1 cellular context compared by ENCODE assay signal in the genomic region with DNA sequence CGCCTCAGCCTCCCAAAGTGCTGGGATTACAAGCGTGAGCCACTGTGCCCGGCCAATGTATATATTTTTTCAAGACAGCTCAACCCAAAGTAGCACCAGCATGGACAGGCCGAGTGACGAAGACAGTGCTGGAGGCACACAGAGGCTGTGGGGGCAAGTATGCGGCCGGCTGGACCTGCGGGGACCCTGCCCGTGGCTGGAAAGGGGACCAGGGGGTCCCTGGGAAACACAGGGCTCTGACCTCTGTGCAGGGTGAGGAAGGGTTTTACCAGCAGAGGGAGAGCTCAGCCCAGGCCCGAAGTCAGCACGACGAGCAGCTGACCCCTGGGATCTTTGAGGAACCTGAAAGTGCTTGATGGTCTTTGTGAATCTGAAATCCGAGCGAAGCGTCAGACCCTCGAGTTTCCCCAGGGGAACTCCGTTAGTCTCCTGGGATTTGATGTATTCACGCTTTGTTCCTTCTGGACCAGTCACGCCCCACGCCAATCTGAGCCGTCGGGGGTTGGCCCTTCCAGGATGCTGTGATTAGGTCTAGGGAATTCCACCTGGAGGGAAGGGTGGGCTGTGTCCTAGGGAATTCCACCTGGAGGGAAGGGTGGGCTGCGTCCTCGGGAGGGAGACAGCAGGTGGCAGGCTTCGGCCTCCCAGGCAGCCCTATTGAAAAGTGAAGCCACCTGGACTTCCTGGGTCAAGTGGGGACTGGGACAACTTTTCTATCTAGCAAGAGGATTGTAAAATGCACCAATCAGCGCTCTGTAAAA.
TF ChIP-seq lines count a peak whose summit lies in the region.

No MANE protein-coding gene starts in this region.

TF ChIP-seq in HepG2, 621 proteins besides CTCF, POLR2A, EP300 and RAD21:
- TF ChIP-seq ZMYM4 (CRISPR knock-in tag; IDR thresholded peaks at IDR 0.05) (0 out of 2 replicates have a peak, but pooled peaks have one; percentile 41), DR1 (CRISPR knock-in tag; IDR thresholded peaks at IDR 0.05) (no peak), NRL (CRISPR knock-in tag; IDR thresholded peaks at IDR 0.05; ENCODE audit: borderline replicate concordance) (peak; percentile 45; the same call in 1 of the 2 replicates), NCOA2 (CRISPR knock-in tag; IDR thresholded peaks at IDR 0.05) (no peak), JARID2 (CRISPR knock-in tag; IDR thresholded peaks at IDR 0.05; ENCODE audit: insufficient replicate concordance) (no peak), ZNF224 (CRISPR knock-in tag; IDR thresholded peaks at IDR 0.05) (0 out of 2 replicates have a peak, but pooled peaks have one; percentile 40), ZNF788 (CRISPR knock-in tag; IDR thresholded peaks at IDR 0.05; ENCODE audit: borderline replicate concordance) (0 out of 2 replicates have a peak, but pooled peaks have one; percentile 15), HDAC6 (IDR thresholded peaks at IDR 0.05; ENCODE audit: low read depth, low read length) (no peak), MTA3 (CRISPR knock-in tag; IDR thresholded peaks at IDR 0.05) (no peak)
- TF ChIP-seq, protein P1, sequence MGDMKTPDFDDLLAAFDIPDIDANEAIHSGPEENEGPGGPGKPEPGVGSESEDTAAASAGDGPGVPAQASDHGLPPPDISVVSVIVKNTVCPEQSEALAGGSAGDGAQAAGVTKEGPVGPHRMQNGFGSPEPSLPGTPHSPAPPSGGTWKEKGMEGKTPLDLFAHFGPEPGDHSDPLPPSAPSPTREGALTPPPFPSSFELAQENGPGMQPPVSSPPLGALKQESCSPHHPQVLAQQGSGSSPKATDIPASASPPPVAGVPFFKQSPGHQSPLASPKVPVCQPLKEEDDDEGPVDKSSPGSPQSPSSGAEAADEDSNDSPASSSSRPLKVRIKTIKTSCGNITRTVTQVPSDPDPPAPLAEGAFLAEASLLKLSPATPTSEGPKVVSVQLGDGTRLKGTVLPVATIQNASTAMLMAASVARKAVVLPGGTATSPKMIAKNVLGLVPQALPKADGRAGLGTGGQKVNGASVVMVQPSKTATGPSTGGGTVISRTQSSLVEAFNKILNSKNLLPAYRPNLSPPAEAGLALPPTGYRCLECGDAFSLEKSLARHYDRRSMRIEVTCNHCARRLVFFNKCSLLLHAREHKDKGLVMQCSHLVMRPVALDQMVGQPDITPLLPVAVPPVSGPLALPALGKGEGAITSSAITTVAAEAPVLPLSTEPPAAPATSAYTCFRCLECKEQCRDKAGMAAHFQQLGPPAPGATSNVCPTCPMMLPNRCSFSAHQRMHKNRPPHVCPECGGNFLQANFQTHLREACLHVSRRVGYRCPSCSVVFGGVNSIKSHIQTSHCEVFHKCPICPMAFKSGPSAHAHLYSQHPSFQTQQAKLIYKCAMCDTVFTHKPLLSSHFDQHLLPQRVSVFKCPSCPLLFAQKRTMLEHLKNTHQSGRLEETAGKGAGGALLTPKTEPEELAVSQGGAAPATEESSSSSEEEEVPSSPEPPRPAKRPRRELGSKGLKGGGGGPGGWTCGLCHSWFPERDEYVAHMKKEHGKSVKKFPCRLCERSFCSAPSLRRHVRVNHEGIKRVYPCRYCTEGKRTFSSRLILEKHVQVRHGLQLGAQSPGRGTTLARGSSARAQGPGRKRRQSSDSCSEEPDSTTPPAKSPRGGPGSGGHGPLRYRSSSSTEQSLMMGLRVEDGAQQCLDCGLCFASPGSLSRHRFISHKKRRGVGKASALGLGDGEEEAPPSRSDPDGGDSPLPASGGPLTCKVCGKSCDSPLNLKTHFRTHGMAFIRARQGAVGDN (CRISPR knock-in tag; IDR thresholded peaks at IDR 0.05), result peak; percentile 62
- TF ChIP-seq, protein P2, sequence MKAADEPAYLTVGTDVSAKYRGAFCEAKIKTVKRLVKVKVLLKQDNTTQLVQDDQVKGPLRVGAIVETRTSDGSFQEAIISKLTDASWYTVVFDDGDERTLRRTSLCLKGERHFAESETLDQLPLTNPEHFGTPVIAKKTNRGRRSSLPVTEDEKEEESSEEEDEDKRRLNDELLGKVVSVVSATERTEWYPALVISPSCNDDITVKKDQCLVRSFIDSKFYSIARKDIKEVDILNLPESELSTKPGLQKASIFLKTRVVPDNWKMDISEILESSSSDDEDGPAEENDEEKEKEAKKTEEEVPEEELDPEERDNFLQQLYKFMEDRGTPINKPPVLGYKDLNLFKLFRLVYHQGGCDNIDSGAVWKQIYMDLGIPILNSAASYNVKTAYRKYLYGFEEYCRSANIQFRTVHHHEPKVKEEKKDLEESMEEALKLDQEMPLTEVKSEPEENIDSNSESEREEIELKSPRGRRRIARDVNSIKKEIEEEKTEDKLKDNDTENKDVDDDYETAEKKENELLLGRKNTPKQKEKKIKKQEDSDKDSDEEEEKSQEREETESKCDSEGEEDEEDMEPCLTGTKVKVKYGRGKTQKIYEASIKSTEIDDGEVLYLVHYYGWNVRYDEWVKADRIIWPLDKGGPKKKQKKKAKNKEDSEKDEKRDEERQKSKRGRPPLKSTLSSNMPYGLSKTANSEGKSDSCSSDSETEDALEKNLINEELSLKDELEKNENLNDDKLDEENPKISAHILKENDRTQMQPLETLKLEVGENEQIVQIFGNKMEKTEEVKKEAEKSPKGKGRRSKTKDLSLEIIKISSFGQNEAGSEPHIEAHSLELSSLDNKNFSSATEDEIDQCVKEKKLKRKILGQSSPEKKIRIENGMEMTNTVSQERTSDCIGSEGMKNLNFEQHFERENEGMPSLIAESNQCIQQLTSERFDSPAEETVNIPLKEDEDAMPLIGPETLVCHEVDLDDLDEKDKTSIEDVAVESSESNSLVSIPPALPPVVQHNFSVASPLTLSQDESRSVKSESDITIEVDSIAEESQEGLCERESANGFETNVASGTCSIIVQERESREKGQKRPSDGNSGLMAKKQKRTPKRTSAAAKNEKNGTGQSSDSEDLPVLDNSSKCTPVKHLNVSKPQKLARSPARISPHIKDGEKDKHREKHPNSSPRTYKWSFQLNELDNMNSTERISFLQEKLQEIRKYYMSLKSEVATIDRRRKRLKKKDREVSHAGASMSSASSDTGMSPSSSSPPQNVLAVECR (CRISPR knock-in tag; IDR thresholded peaks at IDR 0.05; ENCODE audit: borderline replicate concordance), result peak; percentile 28; the same call in 1 of the 2 replicates
- TF ChIP-seq, protein P3, sequence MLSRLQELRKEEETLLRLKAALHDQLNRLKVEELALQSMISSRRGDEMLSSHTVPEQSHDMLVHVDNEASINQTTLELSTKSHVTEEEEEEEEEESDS (CRISPR knock-in tag; IDR thresholded peaks at IDR 0.05; ENCODE audit: borderline replicate concordance), result no peak
